24 cellular contexts compared by ENCODE assay signal in genomic region chr1:27647328-27647727, GRCh38. TPM values are rescaled to one million over a fixed set of nuclear protein-coding genes. Genes with fewer than 3 reads are reported as not detected.
"Had no signal": no experiment of that assay in that cellular context is flagged by ENCODE, and none has a peak within 500 bp of the region (broad histone marks: within the 10 kb centered on the region; RNA-seq: fewer than 3 reads in every experiment).

No MANE protein-coding gene starts in this region.

- DNase-seq: effector memory CD8-positive, alpha-beta T cell; erythroblast; head of caudate nucleus; mesenchymal stem cell; midbrain; naive thymus-derived CD4-positive, alpha-beta T cell; nucleus accumbens; right cardiac atrium; stimulated activated CD4-positive, alpha-beta T cell treated with anti-CD3 and anti-CD28 coated beads, Interleukin-4, amount 100 ng/mL, for 4 hours had no signal

- H3K36me3 ChIP-seq: neural progenitor cell, prostate gland, spleen, thoracic aorta, tibial nerve, upper lobe of left lung had no signal

- FAIRE-seq: endometrium, frontal cortex, urothelium cell line had no signal

- H3K4me3 ChIP-seq: coronary artery, neural progenitor cell, prostate gland, skin epidermis, spleen, thoracic aorta, tibial nerve, upper lobe of left lung had no signal

- H3K4me1 ChIP-seq: prostate gland had no signal

- H3K27me3 ChIP-seq: neural progenitor cell, spleen, tibial nerve, upper lobe of left lung had no signal

- H3K9me3 ChIP-seq: prostate gland, spleen, thoracic aorta, tibial nerve, upper lobe of left lung had no signal

- H3K9ac ChIP-seq: neural progenitor cell had no signal

- H3K27ac ChIP-seq: coronary artery, neural progenitor cell, prostate gland, skin epidermis, thoracic aorta, tibial nerve had no signal

- H3K4me2 ChIP-seq: neural progenitor cell had no signal

- ATAC-seq: effector memory CD8-positive, alpha-beta T cell; left lobe of liver; naive thymus-derived CD4-positive, alpha-beta T cell; right cardiac atrium; stimulated activated memory B cell treated with anti-CD40 and anti-IgM and Interleukin-4, amounts not matched to agents 10 μg/mL and 1 μg/mL and 100 μg/mL, for 72 hours had no signal

- H2AFZ ChIP-seq: neural progenitor cell had no signal

RNA-seq across cellular contexts. Expression of gene FGR, which starts 12.3 kb away (rescaled TPM):
- total RNA-seq: fibroblast of villous mesenchyme, osteocyte had no signal
